Comparison of ENCODE assay signal across 8 cellular contexts in genomic region chrX:51743179-51743957, GRCh38. TPM values are rescaled to one million over a fixed set of nuclear protein-coding genes. Genes with fewer than 3 reads are reported as not detected.
DNase-seq lines count a peak whose midpoint lies in the region; ATAC-seq and TF ChIP-seq lines count a peak whose summit lies in the region.

Gene GSPT2, plus strand, starts transcription at chrX:51743442. Its CDS starts 185 bp downstream, at chrX:51743627.

- H3K79me2 ChIP-seq in smooth muscle cell (ENCODE audit: low read depth), result no peaks in the 10 kb centered on the region

- 37% methylated on average over 62 of the region's 63 CpGs for WGBS in smooth muscle cell (ENCODE audit: low lambda C conversion rate)

- H3K4me2 ChIP-seq in smooth muscle cell, result peak within 1 kb of the TSS; percentile 89

- H3K4me1 ChIP-seq in smooth muscle cell (ENCODE audit: low read depth) (peaks cover 4% of the 10 kb centered on the region), HAP-1 (peaks cover 10% of the 10 kb centered on the region)

- peak within 1 kb of the TSS; percentile 50 to 82 (median 72) for H3K27ac Mint-ChIP-seq in immature natural killer cell

- peak within 1 kb of the TSS; percentile 67 for H3K9ac ChIP-seq in smooth muscle cell (ENCODE audit: low read depth)

- H3K9me3 ChIP-seq in KOPT-K1 (ENCODE audit: insufficient read depth, low read length, poor library complexity, severe bottlenecking) (peaks cover 19% of the 10 kb centered on the region), smooth muscle cell (replicated peaks; ENCODE audit: low read depth) (no peaks in the 10 kb centered on the region), HAP-1 (no peaks in the 10 kb centered on the region; the same call in 1 of the 2 replicates)

- no peak for TF ChIP-seq CTCF in smooth muscle cell (IDR thresholded peaks at IDR 0.05; ENCODE audit: borderline replicate concordance, insufficient read depth, poor library complexity, severe bottlenecking)

- peaks cover 16 to 26% of the 10 kb centered on the region in 2 donors for H3K4me1 Mint-ChIP-seq in immature natural killer cell

- peak within 1 kb of the TSS; percentile 86 to 92 (median 87) for H3K4me3 Mint-ChIP-seq in immature natural killer cell

- H3K9me3 Mint-ChIP-seq in immature natural killer cell, result peaks cover 7 to 40% (median 21%) of the 10 kb centered on the region in 6 donors

- peaks cover 15 to 25% (median 16%) of the 10 kb centered on the region in 3 donors for H3K36me3 Mint-ChIP-seq in immature natural killer cell

- H3K27me3 ChIP-seq in smooth muscle cell (ENCODE audit: low read depth) (peaks cover 8% of the 10 kb centered on the region), HAP-1 (ENCODE audit: low read depth) (no peaks in the 10 kb centered on the region)

- peak; percentile 86 for ATAC-seq in GM21526 (IDR thresholded peaks at IDR 0.05; ENCODE audit: low FRiP score, unreplicated experiment)

- H3F3A ChIP-seq in smooth muscle cell (ENCODE audit: low read depth), result no peaks in the 10 kb centered on the region

- DNase-seq in DMS79 treated with DMSO at 0.1 percent for 48 hours (lab: John Stamatoyannopoulos, UW), result peak; percentile 46
- peak; percentile 1 for DNase-seq in T-helper 22 cell (ENCODE audit: low read depth)
- DNase-seq in brain pericyte (ENCODE audit: low read depth, low spot score), result peak; percentile 18
- peak; percentile 56 to 66 (median 65) for DNase-seq in immature natural killer cell
- peak; percentile 1 for DNase-seq in smooth muscle cell (lab: John Stamatoyannopoulos, UW; ENCODE audit: unreplicated experiment)
- no peak for DNase-seq in HAP-1 (ENCODE audit: low spot score in 2 of 2)

- H3K27me3 Mint-ChIP-seq in immature natural killer cell (ENCODE audit: low read depth in 3 of 3), result peaks cover 13 to 19% (median 14%) of the 10 kb centered on the region in 3 donors

- H3K4me3 ChIP-seq in smooth muscle cell, result peak within 1 kb of the TSS; percentile 64
- H3K4me3 ChIP-seq in HAP-1, result no peak within 1 kb of the TSS

- H3K27ac ChIP-seq in KOPT-K1 (ENCODE audit: low read depth, low read length, poor library complexity, severe bottlenecking) (peak within 1 kb of the TSS; percentile 62), smooth muscle cell (ENCODE audit: low read depth) (no peak within 1 kb of the TSS)

- H3K36me3 ChIP-seq in KOPT-K1 (ENCODE audit: insufficient read depth, low read length) (peaks cover 10% of the 10 kb centered on the region; the same call in 1 of the 2 replicates), smooth muscle cell (ENCODE audit: low read depth) (no peaks in the 10 kb centered on the region), HAP-1 (replicated peaks) (no peaks in the 10 kb centered on the region)

- H2AFZ ChIP-seq in smooth muscle cell (ENCODE audit: low read depth), result peak within 1 kb of the TSS; percentile 89

- no peaks in the 10 kb centered on the region for H4K20me1 ChIP-seq in smooth muscle cell (ENCODE audit: low read depth)

- in situ Hi-C loops in HAP-1 (cut with MboI; ENCODE audit: low sequenced_read_pairs), result no loop called here

RNA-seq across cellular contexts. Expression of gene GSPT2, which starts in this region (rescaled TPM):
- polyA plus RNA-seq in immature natural killer cell (10 to 100 TPM in 1 of 3 donors, 1 to 10 TPM in 2; 5.5 to 10.7 (median 6.6) TPM), smooth muscle cell (7.7 and 9.1 TPM in 2 replicates)
- total RNA-seq in smooth muscle cell, result 6.9 and 10.8 TPM in 2 replicates

Comparison
In these comparisons a context has a peak if more than half of its experiments do, and no peak if none do; other contexts are left out.
1. DNase-seq: peak in DMS79 treated with DMSO at 0.1 percent for 48 hours (single experiment), T-helper 22 cell (single experiment), brain pericyte (single experiment), immature natural killer cell (3 of 3) and smooth muscle cell (single experiment); none in HAP-1 (0 of 2).